Comparison of ENCODE assay signal across 7 cellular contexts in genomic region chr5:119274767-119275130, GRCh38.
DNase-seq lines count a peak whose midpoint lies in the region; ATAC-seq, FAIRE-seq and TF ChIP-seq lines count a peak whose summit lies in the region.

No MANE protein-coding gene starts in this region.

- peak overlapping the region; percentile 99 for H3K4me3 Mint-ChIP-seq in T-helper 17 cell

- H3K4me1 Mint-ChIP-seq in T-helper 17 cell = peaks cover 74% of the 10 kb centered on the region

- FAIRE-seq in keratinocyte (lab: Jason Lieb, UNC) = no peak

- peak overlapping the region in 2 of 3 experiments; percentile 23 to 26 for H3K4me3 ChIP-seq in keratinocyte (ENCODE audit: control insufficient read depth in 2 of 3, extremely low read depth in 1 of 3, insufficient read depth in 2 of 3, low read depth in 1 of 3, low read length in 3 of 3)

- H3K9me1 ChIP-seq in keratinocyte (ENCODE audit: control insufficient read depth, extremely low read depth, insufficient read depth, low read length) = no peaks in the 10 kb centered on the region

- H3K27ac Mint-ChIP-seq in T-helper 17 cell = peak overlapping the region; percentile 91

- H3K27me3 ChIP-seq in keratinocyte (ENCODE audit: control insufficient read depth, extremely low read depth, insufficient read depth, low read length) = no peaks in the 10 kb centered on the region

- H4K20me1 ChIP-seq in keratinocyte (ENCODE audit: control insufficient read depth, extremely low read depth, insufficient read depth, low read length) = peaks cover 2% of the 10 kb centered on the region

- H2AFZ ChIP-seq in keratinocyte (ENCODE audit: control insufficient read depth, low read length) = no peak overlapping the region

- H3K27ac ChIP-seq in keratinocyte (ENCODE audit: control insufficient read depth, insufficient read depth, low read length) = peak overlapping the region; percentile 95

- peak overlapping the region; percentile 85 for H3K4me2 ChIP-seq in keratinocyte (ENCODE audit: control insufficient read depth, extremely low read depth, insufficient read depth, low read depth, low read length)

- H3K79me2 ChIP-seq in keratinocyte (ENCODE audit: control insufficient read depth, insufficient read depth, low read length) = peaks cover 6% of the 10 kb centered on the region

- H3K27me3 Mint-ChIP-seq in T-helper 17 cell = no peaks in the 10 kb centered on the region

- H3K36me3 Mint-ChIP-seq in T-helper 17 cell (ENCODE audit: low read depth) = peaks cover 2% of the 10 kb centered on the region

- dilution Hi-C loops in keratinocyte (cut with MboI; ENCODE audit: extremely low pct_ligation_motif_present, low sequenced_read_pairs) = no loop called here

- H3K9me3 ChIP-seq in T-helper 17 cell (ENCODE audit: control insufficient read depth, low read length, poor library complexity, severe bottlenecking) (no peaks in the 10 kb centered on the region), keratinocyte (ENCODE audit: control insufficient read depth, low read depth, low read length) (no peaks in the 10 kb centered on the region)

- TF ChIP-seq CTCF in keratinocyte (optimal IDR thresholded peaks at IDR 0.05 in 1 of 3, IDR thresholded peaks at IDR 0.05 in 1 of 3, conservative IDR thresholded peaks at IDR 0.05 in 1 of 3; ENCODE audit: extremely low read depth in 1 of 3, insufficient read depth in 2 of 3, low read length in 3 of 3) = no peak

- no peaks in the 10 kb centered on the region for H3K36me3 ChIP-seq in keratinocyte (ENCODE audit: control insufficient read depth in 2 of 2, extremely low read depth in 1 of 2, insufficient read depth in 2 of 2, low read length in 2 of 2)

- ATAC-seq in GM18519 (IDR thresholded peaks at IDR 0.05; ENCODE audit: low FRiP score, unreplicated experiment) (peak; percentile 31), HG02885 (IDR thresholded peaks at IDR 0.05; ENCODE audit: poor library complexity, unreplicated experiment) (peak; percentile 36), T-helper 17 cell (peak; percentile 57), HG03469 (IDR thresholded peaks at IDR 0.05; ENCODE audit: unreplicated experiment) (no peak)

- no peak for DNase-seq in T-helper 17 cell
- DNase-seq in keratinocyte (ENCODE audit: low read depth, low spot score) = peak; percentile 64
- no peak for DNase-seq in NCI-H146 (lab: John Stamatoyannopoulos, UW)
- DNase-seq in effector CD8-positive, alpha-beta T cell (lab: John Stamatoyannopoulos, UW) = no peak

- H3K4me1 ChIP-seq in keratinocyte (ENCODE audit: control insufficient read depth, extremely low read depth, insufficient read depth, low read length) = peaks cover 39% of the 10 kb centered on the region

- peak overlapping the region; percentile 70 for H3K9ac ChIP-seq in keratinocyte (ENCODE audit: control insufficient read depth, extremely low read depth, insufficient read depth, low read length)
